1 cellular context compared by ENCODE assay signal in the genomic region with DNA sequence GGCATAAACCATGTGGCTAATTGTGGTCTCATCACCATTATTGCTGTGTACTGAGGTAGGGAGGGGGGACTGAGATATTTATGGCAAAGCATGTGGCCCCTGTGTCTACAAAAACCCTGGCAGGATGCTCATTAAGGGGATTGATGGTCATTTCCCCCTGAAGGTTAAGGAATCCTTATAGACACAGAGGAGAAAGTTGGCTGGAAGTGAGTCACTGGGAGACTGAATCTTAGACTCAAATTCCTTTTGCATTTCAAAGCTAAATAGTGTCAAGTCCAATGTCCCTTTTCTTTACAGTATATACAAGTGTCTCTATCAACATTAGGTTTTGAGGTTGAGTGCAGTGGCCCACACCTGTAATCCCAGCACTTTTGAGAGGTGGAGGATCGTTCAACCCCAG.
TF ChIP-seq lines count a peak whose summit lies in the region.

No MANE protein-coding gene starts in this region.

TF ChIP-seq in A549, 52 proteins besides CTCF, POLR2A, EP300 and RAD21 (continued from another document):
- TF ChIP-seq, protein P1, sequence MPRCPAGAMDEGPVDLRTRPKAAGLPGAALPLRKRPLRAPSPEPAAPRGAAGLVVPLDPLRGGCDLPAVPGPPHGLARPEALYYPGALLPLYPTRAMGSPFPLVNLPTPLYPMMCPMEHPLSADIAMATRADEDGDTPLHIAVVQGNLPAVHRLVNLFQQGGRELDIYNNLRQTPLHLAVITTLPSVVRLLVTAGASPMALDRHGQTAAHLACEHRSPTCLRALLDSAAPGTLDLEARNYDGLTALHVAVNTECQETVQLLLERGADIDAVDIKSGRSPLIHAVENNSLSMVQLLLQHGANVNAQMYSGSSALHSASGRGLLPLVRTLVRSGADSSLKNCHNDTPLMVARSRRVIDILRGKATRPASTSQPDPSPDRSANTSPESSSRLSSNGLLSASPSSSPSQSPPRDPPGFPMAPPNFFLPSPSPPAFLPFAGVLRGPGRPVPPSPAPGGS (IDR thresholded peaks at IDR 0.05), result no peak
- TF ChIP-seq, protein P2, sequence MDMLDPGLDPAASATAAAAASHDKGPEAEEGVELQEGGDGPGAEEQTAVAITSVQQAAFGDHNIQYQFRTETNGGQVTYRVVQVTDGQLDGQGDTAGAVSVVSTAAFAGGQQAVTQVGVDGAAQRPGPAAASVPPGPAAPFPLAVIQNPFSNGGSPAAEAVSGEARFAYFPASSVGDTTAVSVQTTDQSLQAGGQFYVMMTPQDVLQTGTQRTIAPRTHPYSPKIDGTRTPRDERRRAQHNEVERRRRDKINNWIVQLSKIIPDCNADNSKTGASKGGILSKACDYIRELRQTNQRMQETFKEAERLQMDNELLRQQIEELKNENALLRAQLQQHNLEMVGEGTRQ (IDR thresholded peaks at IDR 0.05), result no peak
- TF ChIP-seq GATA3 (IDR thresholded peaks at IDR 0.05; ENCODE audit: borderline replicate concordance) (no peak), POLR2AphosphoS2 (conservative IDR thresholded peaks at IDR 0.05; ENCODE audit: low read length) (no peak), RFX5 (IDR thresholded peaks at IDR 0.05) (no peak), ZSCAN20 (CRISPR knock-in tag; IDR thresholded peaks at IDR 0.05) (no peak)
TF ChIP-seq in A549: peak in this region for 0.
